18 cellular contexts compared by ENCODE assay signal in the genomic region with DNA sequence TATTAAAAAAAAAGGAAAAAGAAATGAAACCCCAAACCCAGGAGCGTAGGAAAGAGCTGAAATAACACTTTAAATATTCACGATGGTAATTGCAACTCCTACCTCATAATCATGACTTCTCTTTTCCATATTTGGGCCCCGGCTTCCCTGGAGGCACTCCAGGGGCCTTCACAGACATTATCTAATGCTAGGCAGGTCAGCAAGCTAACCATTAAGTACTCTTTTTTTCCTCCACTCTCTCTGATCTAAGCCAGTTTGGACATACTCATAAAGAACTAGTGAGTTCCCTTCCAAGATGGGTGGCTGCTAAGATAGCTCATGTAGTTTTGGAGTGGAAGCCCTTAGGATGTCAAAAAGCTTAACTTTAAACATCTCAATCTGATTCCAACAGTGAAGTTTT.
A peak's percentile ranks its signal among the peaks of the same experiment; 100 is the strongest.
DNase-seq lines count a peak whose midpoint lies in the region; ATAC-seq and TF ChIP-seq lines count a peak whose summit lies in the region.
"Had no signal": no experiment of that assay in that cellular context is flagged by ENCODE, and none has a peak within 500 bp of the region (broad histone marks: within the 10 kb centered on the region; RNA-seq: fewer than 3 reads in every experiment).

No MANE protein-coding gene starts in this region.

- peak overlapping the region; percentile 81 for H3K27ac Mint-ChIP-seq in activated T-cell treated with anti-CD3 and anti-CD28 coated beads, Interleukin-2, amount 50 U/mL, for 24 hours
- H3K27ac Mint-ChIP-seq in activated CD8-positive, alpha-beta T cell treated with anti-CD3 and anti-CD28 coated beads, Interleukin-2, amount 10 ng/mL, durations not matched to agents 7 days and 5 days, result peak overlapping the region; percentile 53
- peak overlapping the region; percentile 60 to 95 (median 89) for H3K27ac Mint-ChIP-seq in naive thymus-derived CD4-positive, alpha-beta T cell

- H3K9me3 Mint-ChIP-seq in activated T-cell treated with anti-CD3 and anti-CD28 coated beads, Interleukin-2, amount 50 U/mL, for 24 hours, result no peaks in the 10 kb centered on the region
- no peaks in the 10 kb centered on the region for H3K9me3 Mint-ChIP-seq in activated CD8-positive, alpha-beta T cell treated with anti-CD3 and anti-CD28 coated beads, Interleukin-2, amount 10 ng/mL, durations not matched to agents 7 days and 5 days (ENCODE audit: insufficient read depth)
- H3K9me3 Mint-ChIP-seq in naive thymus-derived CD4-positive, alpha-beta T cell, result peaks cover 0 to 28% (median 4%) of the 10 kb centered on the region in 11 donors

- H4K20me1 ChIP-seq in GM23248 (ENCODE audit: insufficient read depth), result no peaks in the 10 kb centered on the region

- peaks cover 57% of the 10 kb centered on the region for H3K4me1 Mint-ChIP-seq in activated T-cell treated with anti-CD3 and anti-CD28 coated beads, Interleukin-2, amount 50 U/mL, for 24 hours (ENCODE audit: low read depth)
- peaks cover 71% of the 10 kb centered on the region for H3K4me1 Mint-ChIP-seq in activated CD8-positive, alpha-beta T cell treated with anti-CD3 and anti-CD28 coated beads, Interleukin-2, amount 10 ng/mL, durations not matched to agents 7 days and 5 days (ENCODE audit: low read depth)
- peaks cover 0 to 66% (median 56%) of the 10 kb centered on the region in 7 donors for H3K4me1 Mint-ChIP-seq in naive thymus-derived CD4-positive, alpha-beta T cell

- POLR2A ChIA-PET in activated CD8-positive, alpha-beta T cell treated with anti-CD3 and anti-CD28 coated beads, Interleukin-2, amount 10 ng/mL, durations not matched to agents 7 days and 5 days (lab: Charles Lee), result interaction anchor here (0.6 kb wide), 2 partner anchors 60 to 72 kb away, joined by 3 to 5 read pairs; no protein-coding TSS in a partner anchor
- POLR2A ChIA-PET in naive thymus-derived CD4-positive, alpha-beta T cell (lab: Charles Lee), result interaction anchor here (0.8 to 2.1 kb wide), 6 partner anchors 10 to 58 kb away, joined by 3 to 12 read pairs (median 6); no protein-coding TSS in a partner anchor

- H3K4me2 ChIP-seq in GM23248 (ENCODE audit: unreplicated experiment), result no peak overlapping the region

- no peaks in the 10 kb centered on the region for H3K79me2 ChIP-seq in GM23248 (ENCODE audit: insufficient read depth)

- TF ChIP-seq EP300 in tibial nerve (IDR thresholded peaks at IDR 0.05), result no peak

- no peak overlapping the region for H3K4me3 Mint-ChIP-seq in activated T-cell treated with anti-CD3 and anti-CD28 coated beads, Interleukin-2, amount 50 U/mL, for 24 hours
- no peak overlapping the region for H3K4me3 Mint-ChIP-seq in activated CD8-positive, alpha-beta T cell treated with anti-CD3 and anti-CD28 coated beads, Interleukin-2, amount 10 ng/mL, durations not matched to agents 7 days and 5 days
- peak overlapping the region; percentile 38 to 78 (median 75) for H3K4me3 Mint-ChIP-seq in naive thymus-derived CD4-positive, alpha-beta T cell

- TF ChIP-seq CTCF in GM13977 (IDR thresholded peaks at IDR 0.05; ENCODE audit: extremely low read depth, insufficient read depth, missing control alignments) (no peak), tibial nerve (IDR thresholded peaks at IDR 0.05) (no peak)

- H3K9me2 ChIP-seq in GM23248 (ENCODE audit: insufficient read depth), result no peaks in the 10 kb centered on the region

- intact Hi-C loops in naive thymus-derived CD4-positive, alpha-beta T cell (cut with micrococcal nuclease), result loop anchor here in 1 of 2 donors (2.0 kb wide), 1 partner anchor 121 kb away; no protein-coding TSS in a partner anchor

- H3K27ac ChIP-seq in GM23248 (no peak overlapping the region), tibial nerve (no peak overlapping the region)
- H3K27ac ChIP-seq in naive thymus-derived CD4-positive, alpha-beta T cell (ENCODE audit: low read depth, low read length), result peak overlapping the region; percentile 39
- H3K27ac ChIP-seq: left lung, thoracic aorta, VCaP had no signal

- TF ChIP-seq POLR2A in tibial nerve (IDR thresholded peaks at IDR 0.05), result no peak

- no peak overlapping the region for H3K9ac ChIP-seq in GM23248

- WGBS in GM23248 (ENCODE audit: low coverage in 1 of 2, low lambda C conversion rate in 2 of 2, missing lambda C conversion rate in 2 of 2), 2 experiments, result 38 to 41% methylated on average over 3 of the region's 3 CpGs
- 66 to 68% methylated on average over 3 of the region's 3 CpGs for WGBS in tibial nerve, 2 donors

- 0 out of 2 replicates have a peak, but pooled peaks cover 3% of the 10 kb centered on the region for H3F3A ChIP-seq in GM23248 (ENCODE audit: insufficient read depth)

- H3K27me3 ChIP-seq in GM23248 (replicated peaks; ENCODE audit: insufficient read depth), result no peaks in the 10 kb centered on the region
- H3K27me3 ChIP-seq in naive thymus-derived CD4-positive, alpha-beta T cell (ENCODE audit: control insufficient read depth in 2 of 2, insufficient read depth in 2 of 2, low read length in 2 of 2), result no peaks in the 10 kb centered on the region
- H3K27me3 ChIP-seq in tibial nerve, result no peaks in the 10 kb centered on the region
- H3K27me3 ChIP-seq: left lung, neutrophil had no signal

- DNase-seq in activated T-cell treated with anti-CD3 and anti-CD28 coated beads, Interleukin-2, amount 50 U/mL, for 24 hours, result no peak
- DNase-seq in activated T-cell treated with anti-CD3 and anti-CD28 coated beads, Interleukin-2, amount 50 U/mL, for 48 hours, result no peak
- peak; percentile 5 for DNase-seq in GM23248
- no peak for DNase-seq in activated CD8-positive, alpha-beta T cell treated with anti-CD3 and anti-CD28 coated beads, Interleukin-2, amount 10 ng/mL, durations not matched to agents 7 days and 5 days
- no peak for DNase-seq in naive thymus-derived CD4-positive, alpha-beta T cell
- DNase-seq in GM13977 (ENCODE audit: low spot score), result no peak
- no peak for DNase-seq in tibial nerve (ENCODE audit: low spot score in 2 of 2)
- DNase-seq: left lung; MV-4-11; NCI-H2081; RPMI8226; stimulated activated CD4-positive, alpha-beta T cell treated with anti-CD3 and anti-CD28 coated beads, Interleukin-12 subunit alpha, Interleukin-12 subunit beta, amount 100 ng/mL, for 4 hours; stimulated activated CD8-positive, alpha-beta memory T cell treated with anti-CD3 and anti-CD28 coated beads, Interleukin-4, amount 100 ng/mL, for 48 hours had no signal

- no peak for ATAC-seq in activated CD8-positive, alpha-beta T cell treated with anti-CD3 and anti-CD28 coated beads, Interleukin-2, amount 10 ng/mL, durations not matched to agents 7 days and 5 days
- ATAC-seq in naive thymus-derived CD4-positive, alpha-beta T cell, result no peak
- no peak for ATAC-seq in HG03108 (IDR thresholded peaks at IDR 0.05; ENCODE audit: unreplicated experiment)
- ATAC-seq: K562, left lung had no signal

- H3K36me3 ChIP-seq in GM23248 (ENCODE audit: low read depth) (no peaks in the 10 kb centered on the region), tibial nerve (no peaks in the 10 kb centered on the region)
- no peaks in the 10 kb centered on the region for H3K36me3 ChIP-seq in naive thymus-derived CD4-positive, alpha-beta T cell (ENCODE audit: control insufficient read depth in 2 of 3, insufficient read depth in 3 of 3, low read length in 3 of 3)
- H3K36me3 ChIP-seq: left lung, neutrophil, thoracic aorta had no signal

- H3K27me3 Mint-ChIP-seq in activated T-cell treated with anti-CD3 and anti-CD28 coated beads, Interleukin-2, amount 50 U/mL, for 24 hours, result no peaks in the 10 kb centered on the region
- no peaks in the 10 kb centered on the region for H3K27me3 Mint-ChIP-seq in activated CD8-positive, alpha-beta T cell treated with anti-CD3 and anti-CD28 coated beads, Interleukin-2, amount 10 ng/mL, durations not matched to agents 7 days and 5 days (ENCODE audit: low read depth)
- H3K27me3 Mint-ChIP-seq in naive thymus-derived CD4-positive, alpha-beta T cell, result no peaks in the 10 kb centered on the region

- peaks cover 7% of the 10 kb centered on the region for H3K36me3 Mint-ChIP-seq in activated T-cell treated with anti-CD3 and anti-CD28 coated beads, Interleukin-2, amount 50 U/mL, for 24 hours (ENCODE audit: low read depth)
- peaks cover 26% of the 10 kb centered on the region for H3K36me3 Mint-ChIP-seq in activated CD8-positive, alpha-beta T cell treated with anti-CD3 and anti-CD28 coated beads, Interleukin-2, amount 10 ng/mL, durations not matched to agents 7 days and 5 days (ENCODE audit: low read depth)
- peaks cover 6 to 19% (median 11%) of the 10 kb centered on the region in 5 donors for H3K36me3 Mint-ChIP-seq in naive thymus-derived CD4-positive, alpha-beta T cell

- CTCF ChIA-PET in activated CD8-positive, alpha-beta T cell treated with anti-CD3 and anti-CD28 coated beads, Interleukin-2, amount 10 ng/mL, durations not matched to agents 7 days and 5 days (lab: Charles Lee), result interaction anchor here (0.9 to 1.6 kb wide), 4 partner anchors 21 to 61 kb away, joined by 3 to 8 read pairs (median 4); no protein-coding TSS in a partner anchor
- CTCF ChIA-PET in naive thymus-derived CD4-positive, alpha-beta T cell (lab: Charles Lee), result no interaction called here

- H3K4me1 ChIP-seq in GM23248 (ENCODE audit: insufficient read depth) (peaks cover 16% of the 10 kb centered on the region), tibial nerve (peaks cover 0 to 11% (median 0%) of the 10 kb centered on the region in 4 donors)
- H3K4me1 ChIP-seq in naive thymus-derived CD4-positive, alpha-beta T cell (ENCODE audit: control insufficient read depth in 2 of 2, insufficient read depth in 2 of 2, low read length in 2 of 2), result peaks cover 45 to 47% of the 10 kb centered on the region in 2 donors
- H3K4me1 ChIP-seq: left lung had no signal

- no peak overlapping the region for H2AFZ ChIP-seq in GM23248

- H3K4me3 ChIP-seq in GM23248 (no peak overlapping the region), tibial nerve (no peak overlapping the region)
- H3K4me3 ChIP-seq in naive thymus-derived CD4-positive, alpha-beta T cell (ENCODE audit: low read length), result no peak overlapping the region
- H3K4me3 ChIP-seq: K562, left lung, thoracic aorta had no signal

- no peaks in the 10 kb centered on the region for H3K9me3 ChIP-seq in GM23248 (ENCODE audit: low read depth)
- no peaks in the 10 kb centered on the region for H3K9me3 ChIP-seq in naive thymus-derived CD4-positive, alpha-beta T cell (ENCODE audit: control insufficient read depth in 2 of 3, low read length in 3 of 3)
- no peaks in the 10 kb centered on the region for H3K9me3 ChIP-seq in tibial nerve
- H3K9me3 ChIP-seq: left lung, neutrophil, thoracic aorta had no signal

- in situ Hi-C loops in GM23248 (cut with MboI), result no loop called here
- in situ Hi-C loops in GM13977 (cut with MboI; ENCODE audit: low pct_unique_long_range_greater_than_20kb, low sequenced_read_pairs, unreplicated experiment), result no loop called here

Comparison
In these comparisons a context has a peak if more than half of its experiments do, and no peak if none do; other contexts are left out.
1. H3K4me3 Mint-ChIP-seq: peak in naive thymus-derived CD4-positive, alpha-beta T cell (10 of 10); none in activated T-cell treated with anti-CD3 and anti-CD28 coated beads, Interleukin-2, amount 50 U/mL, for 24 hours (single experiment) and activated CD8-positive, alpha-beta T cell treated with anti-CD3 and anti-CD28 coated beads, Interleukin-2, amount 10 ng/mL, durations not matched to agents 7 days and 5 days (single experiment).
2. Peak in every context shown above with its lines, with median percentiles within 50 percentile points of each other: H3K27ac Mint-ChIP-seq.